In the genomic region with DNA sequence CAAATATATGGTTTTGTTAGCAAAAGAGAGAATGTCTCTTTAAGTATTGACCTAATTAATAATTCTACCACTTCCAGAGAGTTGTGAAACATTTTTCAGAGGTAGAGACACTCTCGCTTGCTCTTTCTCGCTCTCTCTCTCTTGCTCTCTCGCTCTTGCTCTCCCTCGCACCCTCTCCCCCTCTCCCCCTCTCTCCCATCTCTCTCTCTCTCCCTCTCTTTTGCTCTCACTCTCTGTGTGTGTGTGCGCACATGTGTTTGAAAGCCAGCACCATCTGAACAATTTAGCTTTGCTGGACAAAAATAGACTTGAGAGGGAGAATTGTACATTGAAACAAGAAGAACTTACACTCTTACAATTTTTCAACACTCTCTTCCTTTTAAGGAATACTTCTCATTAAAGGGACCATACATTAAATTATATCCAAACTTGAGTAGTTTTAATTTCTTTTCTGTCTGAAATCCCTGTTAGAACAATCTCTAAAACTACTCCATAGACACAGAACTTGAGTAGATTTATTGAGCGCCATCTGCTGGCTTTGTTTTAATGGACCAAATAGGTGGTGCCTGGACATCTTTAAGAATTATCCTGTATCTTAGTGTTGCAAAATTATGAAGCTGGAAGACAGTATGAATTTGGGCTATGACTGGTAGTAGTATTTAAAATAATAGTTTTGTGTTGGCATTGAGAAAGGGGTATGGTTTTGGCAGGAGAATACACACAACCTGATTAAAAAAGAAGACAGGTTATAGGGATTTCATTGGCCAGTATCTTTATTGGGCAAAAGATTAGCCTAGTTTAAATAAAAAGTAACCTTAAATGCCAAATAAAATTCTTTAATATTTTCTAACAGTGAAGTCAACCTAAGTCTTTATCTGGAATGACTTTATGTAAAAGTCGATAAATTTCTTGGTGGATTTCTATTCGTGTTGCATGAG, we compare ENCODE assay signal across 8 cellular contexts.
DNase-seq lines count a peak whose midpoint lies in the region; ATAC-seq and TF ChIP-seq lines count a peak whose summit lies in the region.

No MANE protein-coding gene starts in this region.

- H3K27me3 ChIP-seq in CD8-positive, alpha-beta memory T cell (ENCODE audit: insufficient read depth, low read length, poor library complexity, severe bottlenecking): no peaks in the 10 kb centered on the region

- in situ Hi-C loops in astrocyte of the spinal cord (cut with HindIII; ENCODE audit: low sequenced_read_pairs): no loop called here

- peak; percentile 84 for TF ChIP-seq CTCF in HFFc6 (IDR thresholded peaks at IDR 0.05)
- TF ChIP-seq CTCF in RWPE1 (conservative IDR thresholded peaks at IDR 0.05; ENCODE audit: low read depth): peak; percentile 80
- TF ChIP-seq CTCF in astrocyte of the spinal cord (IDR thresholded peaks at IDR 0.05; ENCODE audit: low read depth, low read length): peak; percentile 66

- H3K4me3 Mint-ChIP-seq in CD8-positive, alpha-beta memory T cell: no peak overlapping the region
- no peak overlapping the region for H3K4me3 Mint-ChIP-seq in HFFc6

- no peaks in the 10 kb centered on the region for H3K9me3 ChIP-seq in CD8-positive, alpha-beta memory T cell (ENCODE audit: low read length)

- peak overlapping the region in 5 of 8 donors; percentile 2 to 35 (median 17) for H3K27ac Mint-ChIP-seq in CD8-positive, alpha-beta memory T cell
- peak overlapping the region; percentile 66 for H3K27ac Mint-ChIP-seq in HFFc6

- no peaks in the 10 kb centered on the region for H3K27me3 Mint-ChIP-seq in CD8-positive, alpha-beta memory T cell
- H3K27me3 Mint-ChIP-seq in HFFc6 (ENCODE audit: insufficient read depth): no peaks in the 10 kb centered on the region; the same call in 1 of the 2 replicates

- H3K9me3 Mint-ChIP-seq in CD8-positive, alpha-beta memory T cell: no peaks in the 10 kb centered on the region
- H3K9me3 Mint-ChIP-seq in HFFc6: no peaks in the 10 kb centered on the region

- POLR2A ChIA-PET in CD8-positive, alpha-beta memory T cell (lab: Charles Lee): no interaction called here
- POLR2A ChIA-PET in RWPE1 (lab: Yijun Ruan, JAX; ENCODE audit: low non-redundant PET): no interaction called here

- peaks cover 38 to 79% (median 76%) of the 10 kb centered on the region in 3 donors for H3K4me1 Mint-ChIP-seq in CD8-positive, alpha-beta memory T cell
- H3K4me1 Mint-ChIP-seq in HFFc6 (ENCODE audit: low read depth): peaks cover 36% of the 10 kb centered on the region

- no peak for ATAC-seq in GM18861 (IDR thresholded peaks at IDR 0.05; ENCODE audit: unreplicated experiment)

- H3K36me3 ChIP-seq in CD8-positive, alpha-beta memory T cell (ENCODE audit: insufficient read depth, low read length): no peaks in the 10 kb centered on the region

- no peak overlapping the region for H3K27ac ChIP-seq in CD8-positive, alpha-beta memory T cell (ENCODE audit: low read depth, low read length)
- H3K27ac ChIP-seq in RWPE1: peak overlapping the region; percentile 39

- CTCF ChIA-PET in CD8-positive, alpha-beta memory T cell (lab: Charles Lee): interaction anchor here (0.9 to 3.6 kb wide), 13 partner anchors 11 to 336 kb away, joined by 3 to 18 read pairs (median 5); no protein-coding TSS in a partner anchor
- CTCF ChIA-PET in RWPE1 (lab: Yijun Ruan, JAX): interaction anchor here (0.5 to 1.8 kb wide), 11 partner anchors 13 to 209 kb away, joined by 3 to 10 read pairs (median 5); no protein-coding TSS in a partner anchor

- peaks cover 20% of the 10 kb centered on the region for H3K4me1 ChIP-seq in CD8-positive, alpha-beta memory T cell (ENCODE audit: insufficient read depth, low read length)

- peaks cover 0 to 2% (median 1%) of the 10 kb centered on the region in 3 donors for H3K36me3 Mint-ChIP-seq in CD8-positive, alpha-beta memory T cell
- no peaks in the 10 kb centered on the region for H3K36me3 Mint-ChIP-seq in HFFc6 (ENCODE audit: low read depth)

- H3K4me3 ChIP-seq in CD8-positive, alpha-beta memory T cell (ENCODE audit: low read length): no peak overlapping the region
- H3K4me3 ChIP-seq in astrocyte of the spinal cord (ENCODE audit: low read depth, low read length): no peak overlapping the region

- peak in 4 of 5 donors; percentile 18 to 54 (median 26) for DNase-seq in CD8-positive, alpha-beta memory T cell
- DNase-seq in HFFc6: peak; percentile 66
- peak; percentile 24 for DNase-seq in RWPE1 (ENCODE audit: low spot score)
- DNase-seq in astrocyte of the spinal cord (ENCODE audit: low read depth, low spot score): peak; percentile 78
- peak; percentile 72 for DNase-seq in iris pigment epithelial cell (ENCODE audit: low read depth)
- peak; percentile 16 for DNase-seq in stimulated activated CD4-positive, alpha-beta T cell treated with anti-CD3 and anti-CD28 coated beads, Interleukin-1b, Interleukin-23, amount 100 ng/mL, for 48 hours
- no peak for DNase-seq in NCI-H187 treated with DMSO at 0.1 percent for 48 hours (lab: John Stamatoyannopoulos, UW)
